1 cellular context compared by ENCODE assay signal in the genomic region with DNA sequence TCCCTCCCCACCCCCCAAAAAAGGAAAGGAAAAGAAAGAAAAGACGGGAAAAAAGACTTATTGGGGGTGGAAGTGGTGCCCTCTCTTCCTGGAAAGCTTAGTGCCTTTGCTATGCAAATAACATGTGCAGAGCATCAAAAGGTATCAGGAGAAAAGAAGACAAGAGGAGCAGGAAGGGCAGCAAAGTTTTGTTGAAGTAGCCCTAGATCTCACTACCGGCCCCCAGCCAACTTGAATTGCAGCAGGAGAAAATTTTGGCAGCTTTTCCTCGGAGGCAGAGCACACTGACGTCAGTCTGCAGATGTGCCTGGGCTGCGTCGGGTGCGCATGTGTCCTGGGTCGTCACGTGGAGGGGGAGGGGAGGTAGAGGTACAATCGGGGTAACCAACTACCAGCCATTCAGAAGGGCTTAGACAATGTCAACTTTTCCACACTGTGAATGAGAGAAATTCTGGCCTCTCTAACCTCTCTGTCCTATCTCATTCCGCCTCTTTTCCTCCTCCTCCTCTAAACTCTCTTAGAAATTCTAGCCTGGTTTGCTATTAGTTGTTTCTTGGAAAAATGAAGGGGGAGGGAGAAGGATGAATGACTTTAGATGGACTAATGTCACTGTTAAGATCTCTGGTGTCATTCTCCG.
TF ChIP-seq lines count a peak whose summit lies in the region.

A gene with protein sequence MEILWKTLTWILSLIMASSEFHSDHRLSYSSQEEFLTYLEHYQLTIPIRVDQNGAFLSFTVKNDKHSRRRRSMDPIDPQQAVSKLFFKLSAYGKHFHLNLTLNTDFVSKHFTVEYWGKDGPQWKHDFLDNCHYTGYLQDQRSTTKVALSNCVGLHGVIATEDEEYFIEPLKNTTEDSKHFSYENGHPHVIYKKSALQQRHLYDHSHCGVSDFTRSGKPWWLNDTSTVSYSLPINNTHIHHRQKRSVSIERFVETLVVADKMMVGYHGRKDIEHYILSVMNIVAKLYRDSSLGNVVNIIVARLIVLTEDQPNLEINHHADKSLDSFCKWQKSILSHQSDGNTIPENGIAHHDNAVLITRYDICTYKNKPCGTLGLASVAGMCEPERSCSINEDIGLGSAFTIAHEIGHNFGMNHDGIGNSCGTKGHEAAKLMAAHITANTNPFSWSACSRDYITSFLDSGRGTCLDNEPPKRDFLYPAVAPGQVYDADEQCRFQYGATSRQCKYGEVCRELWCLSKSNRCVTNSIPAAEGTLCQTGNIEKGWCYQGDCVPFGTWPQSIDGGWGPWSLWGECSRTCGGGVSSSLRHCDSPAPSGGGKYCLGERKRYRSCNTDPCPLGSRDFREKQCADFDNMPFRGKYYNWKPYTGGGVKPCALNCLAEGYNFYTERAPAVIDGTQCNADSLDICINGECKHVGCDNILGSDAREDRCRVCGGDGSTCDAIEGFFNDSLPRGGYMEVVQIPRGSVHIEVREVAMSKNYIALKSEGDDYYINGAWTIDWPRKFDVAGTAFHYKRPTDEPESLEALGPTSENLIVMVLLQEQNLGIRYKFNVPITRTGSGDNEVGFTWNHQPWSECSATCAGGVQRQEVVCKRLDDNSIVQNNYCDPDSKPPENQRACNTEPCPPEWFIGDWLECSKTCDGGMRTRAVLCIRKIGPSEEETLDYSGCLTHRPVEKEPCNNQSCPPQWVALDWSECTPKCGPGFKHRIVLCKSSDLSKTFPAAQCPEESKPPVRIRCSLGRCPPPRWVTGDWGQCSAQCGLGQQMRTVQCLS (N-terminal part only) (minus strand): TSS at position 286 of the 637 bp plus-strand sequence. CDS start 8,247 bp downstream, outside the sequence.

TF ChIP-seq in GM12878, 131 proteins besides CTCF, POLR2A, EP300 and RAD21 (continued from another document and continues in another):
- TF ChIP-seq, protein P1, sequence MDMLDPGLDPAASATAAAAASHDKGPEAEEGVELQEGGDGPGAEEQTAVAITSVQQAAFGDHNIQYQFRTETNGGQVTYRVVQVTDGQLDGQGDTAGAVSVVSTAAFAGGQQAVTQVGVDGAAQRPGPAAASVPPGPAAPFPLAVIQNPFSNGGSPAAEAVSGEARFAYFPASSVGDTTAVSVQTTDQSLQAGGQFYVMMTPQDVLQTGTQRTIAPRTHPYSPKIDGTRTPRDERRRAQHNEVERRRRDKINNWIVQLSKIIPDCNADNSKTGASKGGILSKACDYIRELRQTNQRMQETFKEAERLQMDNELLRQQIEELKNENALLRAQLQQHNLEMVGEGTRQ (IDR thresholded peaks at IDR 0.05; ENCODE audit: borderline replicate concordance, low read depth, low read length), result peak; percentile 87
- TF ChIP-seq, protein P2, sequence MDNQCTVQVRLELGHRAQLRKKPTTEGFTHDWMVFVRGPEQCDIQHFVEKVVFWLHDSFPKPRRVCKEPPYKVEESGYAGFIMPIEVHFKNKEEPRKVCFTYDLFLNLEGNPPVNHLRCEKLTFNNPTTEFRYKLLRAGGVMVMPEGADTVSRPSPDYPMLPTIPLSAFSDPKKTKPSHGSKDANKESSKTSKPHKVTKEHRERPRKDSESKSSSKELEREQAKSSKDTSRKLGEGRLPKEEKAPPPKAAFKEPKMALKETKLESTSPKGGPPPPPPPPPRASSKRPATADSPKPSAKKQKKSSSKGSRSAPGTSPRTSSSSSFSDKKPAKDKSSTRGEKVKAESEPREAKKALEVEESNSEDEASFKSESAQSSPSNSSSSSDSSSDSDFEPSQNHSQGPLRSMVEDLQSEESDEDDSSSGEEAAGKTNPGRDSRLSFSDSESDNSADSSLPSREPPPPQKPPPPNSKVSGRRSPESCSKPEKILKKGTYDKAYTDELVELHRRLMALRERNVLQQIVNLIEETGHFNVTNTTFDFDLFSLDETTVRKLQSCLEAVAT (IDR thresholded peaks at IDR 0.05), result peak; percentile 40; the same call in 1 of the 2 replicates
- TF ChIP-seq RELA (IDR thresholded peaks at IDR 0.05; ENCODE audit: borderline replicate concordance, partially characterized antibody) (peak; percentile 38), YBX1 (IDR thresholded peaks at IDR 0.05) (no peak), HDAC6 (IDR thresholded peaks at IDR 0.05; ENCODE audit: unreplicated experiment) (no peak), NBN (IDR thresholded peaks at IDR 0.05) (peak; percentile 52; the same call in 1 of the 2 replicates), CHD1 (IDR thresholded peaks at IDR 0.05; ENCODE audit: low read depth, low read length) (no peak), NR2F1 (conservative IDR thresholded peaks at IDR 0.05) (no peak), EZH2 (IDR thresholded peaks at IDR 0.05; ENCODE audit: borderline replicate concordance, control insufficient read depth, low read depth, low read length) (no peak), ZBED1 (IDR thresholded peaks at IDR 0.05; ENCODE audit: borderline replicate concordance) (no peak), POLR2AphosphoS2 (IDR thresholded peaks at IDR 0.05; ENCODE audit: low read depth, low read length) (no peak), MYC (IDR thresholded peaks at IDR 0.05; ENCODE audit: insufficient read depth, insufficient read length, insufficient replicate concordance, low read length, severe bottlenecking) (no peak), IRF4 (IDR thresholded peaks at IDR 0.05; ENCODE audit: low read depth, low read length) (no peak), SRF (IDR thresholded peaks at IDR 0.05; ENCODE audit: low read depth in 2 of 2, low read length in 2 of 2) (no peak), NR2C2 (IDR thresholded peaks at IDR 0.05; ENCODE audit: borderline replicate concordance, control insufficient read depth, insufficient read length, low read depth) (no peak), SMAD1 (IDR thresholded peaks at IDR 0.05; ENCODE audit: low read depth, partially characterized antibody) (no peak), CBFB (IDR thresholded peaks at IDR 0.05; ENCODE audit: low read depth) (no peak), DPF2 (IDR thresholded peaks at IDR 0.05) (0 out of 2 replicates have a peak, but pooled peaks have one; percentile 31), PAX8 (IDR thresholded peaks at IDR 0.05) (no peak), WRNIP1 (IDR thresholded peaks at IDR 0.05; ENCODE audit: borderline replicate concordance, low read depth, low read length) (no peak), MTA3 (IDR thresholded peaks at IDR 0.05; ENCODE audit: borderline replicate concordance, low read length) (no peak)
- TF ChIP-seq, protein P3, sequence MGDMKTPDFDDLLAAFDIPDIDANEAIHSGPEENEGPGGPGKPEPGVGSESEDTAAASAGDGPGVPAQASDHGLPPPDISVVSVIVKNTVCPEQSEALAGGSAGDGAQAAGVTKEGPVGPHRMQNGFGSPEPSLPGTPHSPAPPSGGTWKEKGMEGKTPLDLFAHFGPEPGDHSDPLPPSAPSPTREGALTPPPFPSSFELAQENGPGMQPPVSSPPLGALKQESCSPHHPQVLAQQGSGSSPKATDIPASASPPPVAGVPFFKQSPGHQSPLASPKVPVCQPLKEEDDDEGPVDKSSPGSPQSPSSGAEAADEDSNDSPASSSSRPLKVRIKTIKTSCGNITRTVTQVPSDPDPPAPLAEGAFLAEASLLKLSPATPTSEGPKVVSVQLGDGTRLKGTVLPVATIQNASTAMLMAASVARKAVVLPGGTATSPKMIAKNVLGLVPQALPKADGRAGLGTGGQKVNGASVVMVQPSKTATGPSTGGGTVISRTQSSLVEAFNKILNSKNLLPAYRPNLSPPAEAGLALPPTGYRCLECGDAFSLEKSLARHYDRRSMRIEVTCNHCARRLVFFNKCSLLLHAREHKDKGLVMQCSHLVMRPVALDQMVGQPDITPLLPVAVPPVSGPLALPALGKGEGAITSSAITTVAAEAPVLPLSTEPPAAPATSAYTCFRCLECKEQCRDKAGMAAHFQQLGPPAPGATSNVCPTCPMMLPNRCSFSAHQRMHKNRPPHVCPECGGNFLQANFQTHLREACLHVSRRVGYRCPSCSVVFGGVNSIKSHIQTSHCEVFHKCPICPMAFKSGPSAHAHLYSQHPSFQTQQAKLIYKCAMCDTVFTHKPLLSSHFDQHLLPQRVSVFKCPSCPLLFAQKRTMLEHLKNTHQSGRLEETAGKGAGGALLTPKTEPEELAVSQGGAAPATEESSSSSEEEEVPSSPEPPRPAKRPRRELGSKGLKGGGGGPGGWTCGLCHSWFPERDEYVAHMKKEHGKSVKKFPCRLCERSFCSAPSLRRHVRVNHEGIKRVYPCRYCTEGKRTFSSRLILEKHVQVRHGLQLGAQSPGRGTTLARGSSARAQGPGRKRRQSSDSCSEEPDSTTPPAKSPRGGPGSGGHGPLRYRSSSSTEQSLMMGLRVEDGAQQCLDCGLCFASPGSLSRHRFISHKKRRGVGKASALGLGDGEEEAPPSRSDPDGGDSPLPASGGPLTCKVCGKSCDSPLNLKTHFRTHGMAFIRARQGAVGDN (IDR thresholded peaks at IDR 0.05), result peak; percentile 65
- TF ChIP-seq, protein P4, sequence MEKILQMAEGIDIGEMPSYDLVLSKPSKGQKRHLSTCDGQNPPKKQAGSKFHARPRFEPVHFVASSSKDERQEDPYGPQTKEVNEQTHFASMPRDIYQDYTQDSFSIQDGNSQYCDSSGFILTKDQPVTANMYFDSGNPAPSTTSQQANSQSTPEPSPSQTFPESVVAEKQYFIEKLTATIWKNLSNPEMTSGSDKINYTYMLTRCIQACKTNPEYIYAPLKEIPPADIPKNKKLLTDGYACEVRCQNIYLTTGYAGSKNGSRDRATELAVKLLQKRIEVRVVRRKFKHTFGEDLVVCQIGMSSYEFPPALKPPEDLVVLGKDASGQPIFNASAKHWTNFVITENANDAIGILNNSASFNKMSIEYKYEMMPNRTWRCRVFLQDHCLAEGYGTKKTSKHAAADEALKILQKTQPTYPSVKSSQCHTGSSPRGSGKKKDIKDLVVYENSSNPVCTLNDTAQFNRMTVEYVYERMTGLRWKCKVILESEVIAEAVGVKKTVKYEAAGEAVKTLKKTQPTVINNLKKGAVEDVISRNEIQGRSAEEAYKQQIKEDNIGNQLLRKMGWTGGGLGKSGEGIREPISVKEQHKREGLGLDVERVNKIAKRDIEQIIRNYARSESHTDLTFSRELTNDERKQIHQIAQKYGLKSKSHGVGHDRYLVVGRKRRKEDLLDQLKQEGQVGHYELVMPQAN (conservative IDR thresholded peaks at IDR 0.05), result peak; percentile 50
- TF ChIP-seq, protein P5, sequence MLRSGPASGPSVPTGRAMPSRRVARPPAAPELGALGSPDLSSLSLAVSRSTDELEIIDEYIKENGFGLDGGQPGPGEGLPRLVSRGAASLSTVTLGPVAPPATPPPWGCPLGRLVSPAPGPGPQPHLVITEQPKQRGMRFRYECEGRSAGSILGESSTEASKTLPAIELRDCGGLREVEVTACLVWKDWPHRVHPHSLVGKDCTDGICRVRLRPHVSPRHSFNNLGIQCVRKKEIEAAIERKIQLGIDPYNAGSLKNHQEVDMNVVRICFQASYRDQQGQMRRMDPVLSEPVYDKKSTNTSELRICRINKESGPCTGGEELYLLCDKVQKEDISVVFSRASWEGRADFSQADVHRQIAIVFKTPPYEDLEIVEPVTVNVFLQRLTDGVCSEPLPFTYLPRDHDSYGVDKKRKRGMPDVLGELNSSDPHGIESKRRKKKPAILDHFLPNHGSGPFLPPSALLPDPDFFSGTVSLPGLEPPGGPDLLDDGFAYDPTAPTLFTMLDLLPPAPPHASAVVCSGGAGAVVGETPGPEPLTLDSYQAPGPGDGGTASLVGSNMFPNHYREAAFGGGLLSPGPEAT (IDR thresholded peaks at IDR 0.05; ENCODE audit: low read depth), result peak; percentile 40; the same call in 1 of the 2 replicates
- TF ChIP-seq, protein P6, sequence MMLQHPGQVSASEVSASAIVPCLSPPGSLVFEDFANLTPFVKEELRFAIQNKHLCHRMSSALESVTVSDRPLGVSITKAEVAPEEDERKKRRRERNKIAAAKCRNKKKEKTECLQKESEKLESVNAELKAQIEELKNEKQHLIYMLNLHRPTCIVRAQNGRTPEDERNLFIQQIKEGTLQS (IDR thresholded peaks at IDR 0.05; ENCODE audit: borderline replicate concordance, extremely low read depth, low read depth, low read length), result 0 out of 2 replicates have a peak, but pooled peaks have one; percentile 49
- TF ChIP-seq, protein P7, sequence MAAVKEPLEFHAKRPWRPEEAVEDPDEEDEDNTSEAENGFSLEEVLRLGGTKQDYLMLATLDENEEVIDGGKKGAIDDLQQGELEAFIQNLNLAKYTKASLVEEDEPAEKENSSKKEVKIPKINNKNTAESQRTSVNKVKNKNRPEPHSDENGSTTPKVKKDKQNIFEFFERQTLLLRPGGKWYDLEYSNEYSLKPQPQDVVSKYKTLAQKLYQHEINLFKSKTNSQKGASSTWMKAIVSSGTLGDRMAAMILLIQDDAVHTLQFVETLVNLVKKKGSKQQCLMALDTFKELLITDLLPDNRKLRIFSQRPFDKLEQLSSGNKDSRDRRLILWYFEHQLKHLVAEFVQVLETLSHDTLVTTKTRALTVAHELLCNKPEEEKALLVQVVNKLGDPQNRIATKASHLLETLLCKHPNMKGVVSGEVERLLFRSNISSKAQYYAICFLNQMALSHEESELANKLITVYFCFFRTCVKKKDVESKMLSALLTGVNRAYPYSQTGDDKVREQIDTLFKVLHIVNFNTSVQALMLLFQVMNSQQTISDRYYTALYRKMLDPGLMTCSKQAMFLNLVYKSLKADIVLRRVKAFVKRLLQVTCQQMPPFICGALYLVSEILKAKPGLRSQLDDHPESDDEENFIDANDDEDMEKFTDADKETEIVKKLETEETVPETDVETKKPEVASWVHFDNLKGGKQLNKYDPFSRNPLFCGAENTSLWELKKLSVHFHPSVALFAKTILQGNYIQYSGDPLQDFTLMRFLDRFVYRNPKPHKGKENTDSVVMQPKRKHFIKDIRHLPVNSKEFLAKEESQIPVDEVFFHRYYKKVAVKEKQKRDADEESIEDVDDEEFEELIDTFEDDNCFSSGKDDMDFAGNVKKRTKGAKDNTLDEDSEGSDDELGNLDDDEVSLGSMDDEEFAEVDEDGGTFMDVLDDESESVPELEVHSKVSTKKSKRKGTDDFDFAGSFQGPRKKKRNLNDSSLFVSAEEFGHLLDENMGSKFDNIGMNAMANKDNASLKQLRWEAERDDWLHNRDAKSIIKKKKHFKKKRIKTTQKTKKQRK (IDR thresholded peaks at IDR 0.05; ENCODE audit: low read depth, low read length), result no peak
- TF ChIP-seq, protein P8, sequence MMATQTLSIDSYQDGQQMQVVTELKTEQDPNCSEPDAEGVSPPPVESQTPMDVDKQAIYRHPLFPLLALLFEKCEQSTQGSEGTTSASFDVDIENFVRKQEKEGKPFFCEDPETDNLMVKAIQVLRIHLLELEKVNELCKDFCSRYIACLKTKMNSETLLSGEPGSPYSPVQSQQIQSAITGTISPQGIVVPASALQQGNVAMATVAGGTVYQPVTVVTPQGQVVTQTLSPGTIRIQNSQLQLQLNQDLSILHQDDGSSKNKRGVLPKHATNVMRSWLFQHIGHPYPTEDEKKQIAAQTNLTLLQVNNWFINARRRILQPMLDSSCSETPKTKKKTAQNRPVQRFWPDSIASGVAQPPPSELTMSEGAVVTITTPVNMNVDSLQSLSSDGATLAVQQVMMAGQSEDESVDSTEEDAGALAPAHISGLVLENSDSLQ (IDR thresholded peaks at IDR 0.05), result no peak
